ENCODE assay signal across 9 cellular contexts in genomic region chr18:59547691-59548182, GRCh38.
DNase-seq lines count a peak whose midpoint lies in the region; TF ChIP-seq lines count a peak whose summit lies in the region.
"Had no signal": no experiment of that assay in that cellular context is flagged by ENCODE, and none has a peak within 500 bp of the region (broad histone marks: within the 10 kb centered on the region; RNA-seq: fewer than 3 reads in every experiment).

No MANE protein-coding gene starts in this region.

- H3K27me3 ChIP-seq in endodermal cell (ENCODE audit: control insufficient read depth, insufficient read depth, low read length, poor library complexity, severe bottlenecking), result no peaks in the 10 kb centered on the region

- TF ChIP-seq CTCF in endodermal cell (conservative IDR thresholded peaks at IDR 0.05) (no peak), GM10266 (IDR thresholded peaks at IDR 0.05; ENCODE audit: control insufficient read depth, insufficient read depth, low read depth, missing control alignments) (no peak)

- H3K27ac ChIP-seq in endodermal cell (ENCODE audit: low read depth, low read length), result peak overlapping the region; percentile 29

- no peaks in the 10 kb centered on the region for H3K9me3 Mint-ChIP-seq in endodermal cell
- H3K9me3 Mint-ChIP-seq: activated naive CD4-positive, alpha-beta T cell treated with anti-CD3 and anti-CD28 coated beads, Interleukin-2, amount 10 ng/mL, durations not matched to agents 7 days and 5 days had no signal

- H3K9me3 ChIP-seq in endodermal cell (ENCODE audit: control insufficient read depth, low read length), result no peaks in the 10 kb centered on the region

- no peaks in the 10 kb centered on the region for H3K36me3 ChIP-seq in endodermal cell (ENCODE audit: control insufficient read depth, insufficient read depth, low read length)

- H3K4me3 ChIP-seq in endodermal cell (ENCODE audit: low read length), result no peak overlapping the region

- no peaks in the 10 kb centered on the region for H3K4me1 ChIP-seq in endodermal cell (ENCODE audit: control insufficient read depth, insufficient read depth, low read length)

- DNase-seq in COR-L47 (lab: John Stamatoyannopoulos, UW), result peak; percentile 90
- peak; percentile 81 for DNase-seq in M059J (ENCODE audit: low read depth)
- DNase-seq in endodermal cell, result peak; percentile 76
- DNase-seq in myocyte (ENCODE audit: low read depth), result peak; percentile 75
- no peak for DNase-seq in GM10266 (ENCODE audit: extremely low spot score)
- DNase-seq in activated CD4-positive, alpha-beta T cell treated with anti-CD3 and anti-CD28 coated beads, Interleukin-2, amount 50 U/mL, for 48 hours, result no peak
- no peak for DNase-seq in stimulated activated CD4-positive, alpha-beta T cell treated with anti-CD3 and anti-CD28 coated beads, Interleukin-4, amount 100 ng/mL, for 24 hours
- DNase-seq in middle frontal gyrus (ENCODE audit: extremely low spot score, low spot score), result no peak
- DNase-seq: activated naive CD4-positive, alpha-beta T cell treated with anti-CD3 and anti-CD28 coated beads, Interleukin-2, amount 10 ng/mL, durations not matched to agents 7 days and 5 days had no signal

- H3K4me3 Mint-ChIP-seq in endodermal cell, result no peak overlapping the region
- H3K4me3 Mint-ChIP-seq: activated naive CD4-positive, alpha-beta T cell treated with anti-CD3 and anti-CD28 coated beads, Interleukin-2, amount 10 ng/mL, durations not matched to agents 7 days and 5 days had no signal

- H3K36me3 Mint-ChIP-seq in endodermal cell (ENCODE audit: low read depth), result no peaks in the 10 kb centered on the region
- H3K36me3 Mint-ChIP-seq: activated naive CD4-positive, alpha-beta T cell treated with anti-CD3 and anti-CD28 coated beads, Interleukin-2, amount 10 ng/mL, durations not matched to agents 7 days and 5 days had no signal

- 54 to 58% methylated on average over 10 of the region's 10 CpGs for WGBS in endodermal cell (ENCODE audit: insufficient coverage in 1 of 2, insufficient read length in 1 of 2), 2 experiments

- peak overlapping the region; percentile 6 for H3K27ac Mint-ChIP-seq in endodermal cell
- H3K27ac Mint-ChIP-seq: activated naive CD4-positive, alpha-beta T cell treated with anti-CD3 and anti-CD28 coated beads, Interleukin-2, amount 10 ng/mL, durations not matched to agents 7 days and 5 days had no signal

- H3K4me1 Mint-ChIP-seq in endodermal cell, result peaks cover 14% of the 10 kb centered on the region
- H3K4me1 Mint-ChIP-seq: activated naive CD4-positive, alpha-beta T cell treated with anti-CD3 and anti-CD28 coated beads, Interleukin-2, amount 10 ng/mL, durations not matched to agents 7 days and 5 days had no signal

- H3K9ac ChIP-seq in endodermal cell (ENCODE audit: extremely low read depth, low read length, poor library complexity, severe bottlenecking), result no peak overlapping the region

- no peaks in the 10 kb centered on the region for H3K27me3 Mint-ChIP-seq in endodermal cell (ENCODE audit: insufficient read depth)
- H3K27me3 Mint-ChIP-seq: activated naive CD4-positive, alpha-beta T cell treated with anti-CD3 and anti-CD28 coated beads, Interleukin-2, amount 10 ng/mL, durations not matched to agents 7 days and 5 days had no signal

Comparison
In these comparisons a context has a peak if more than half of its experiments do, and no peak if none do; other contexts are left out.
1. DNase-seq: peak in COR-L47 (single experiment), M059J (single experiment), endodermal cell (single experiment) and myocyte (single experiment); none in GM10266 (single experiment), activated CD4-positive, alpha-beta T cell treated with anti-CD3 and anti-CD28 coated beads, Interleukin-2, amount 50 U/mL, for 48 hours (0 of 2), stimulated activated CD4-positive, alpha-beta T cell treated with anti-CD3 and anti-CD28 coated beads, Interleukin-4, amount 100 ng/mL, for 24 hours (single experiment) and middle frontal gyrus (single experiment).